2 cellular contexts compared by ENCODE assay signal in genomic region chr20:3690413-3690812, GRCh38.
TF ChIP-seq lines count a peak whose summit lies in the region.

No MANE protein-coding gene starts in this region.

TF ChIP-seq in GM23338, 12 proteins besides CTCF, POLR2A, EP300 and RAD21:
- TF ChIP-seq ZNF462 (CRISPR knock-in tag; IDR thresholded peaks at IDR 0.05): no peak
- TF ChIP-seq ETS1 (IDR thresholded peaks at IDR 0.05): no peak
- TF ChIP-seq JUNB (IDR thresholded peaks at IDR 0.05; ENCODE audit: unreplicated experiment): no peak
- TF ChIP-seq CREB1 (CRISPR knock-in tag; IDR thresholded peaks at IDR 0.05; ENCODE audit: low read depth): no peak
- TF ChIP-seq ZNF331 (CRISPR knock-in tag; IDR thresholded peaks at IDR 0.05; ENCODE audit: low read depth): 0 out of 2 replicates have a peak, but pooled peaks have one; percentile 35
- TF ChIP-seq POLR2AphosphoS5 (IDR thresholded peaks at IDR 0.05; ENCODE audit: low read depth): no peak

TF ChIP-seq in IMR-90, 13 proteins besides CTCF, POLR2A, EP300 and RAD21:
- TF ChIP-seq CEBPB (IDR thresholded peaks at IDR 0.05; ENCODE audit: low read depth, low read length): peak; percentile 22; the same call in 1 of the 2 replicates
- TF ChIP-seq RFX5 (IDR thresholded peaks at IDR 0.05; ENCODE audit: low read depth, low read length): no peak
TF ChIP-seq in IMR-90: peak in this region for 1.
